1 cellular context compared by ENCODE assay signal in the genomic region with DNA sequence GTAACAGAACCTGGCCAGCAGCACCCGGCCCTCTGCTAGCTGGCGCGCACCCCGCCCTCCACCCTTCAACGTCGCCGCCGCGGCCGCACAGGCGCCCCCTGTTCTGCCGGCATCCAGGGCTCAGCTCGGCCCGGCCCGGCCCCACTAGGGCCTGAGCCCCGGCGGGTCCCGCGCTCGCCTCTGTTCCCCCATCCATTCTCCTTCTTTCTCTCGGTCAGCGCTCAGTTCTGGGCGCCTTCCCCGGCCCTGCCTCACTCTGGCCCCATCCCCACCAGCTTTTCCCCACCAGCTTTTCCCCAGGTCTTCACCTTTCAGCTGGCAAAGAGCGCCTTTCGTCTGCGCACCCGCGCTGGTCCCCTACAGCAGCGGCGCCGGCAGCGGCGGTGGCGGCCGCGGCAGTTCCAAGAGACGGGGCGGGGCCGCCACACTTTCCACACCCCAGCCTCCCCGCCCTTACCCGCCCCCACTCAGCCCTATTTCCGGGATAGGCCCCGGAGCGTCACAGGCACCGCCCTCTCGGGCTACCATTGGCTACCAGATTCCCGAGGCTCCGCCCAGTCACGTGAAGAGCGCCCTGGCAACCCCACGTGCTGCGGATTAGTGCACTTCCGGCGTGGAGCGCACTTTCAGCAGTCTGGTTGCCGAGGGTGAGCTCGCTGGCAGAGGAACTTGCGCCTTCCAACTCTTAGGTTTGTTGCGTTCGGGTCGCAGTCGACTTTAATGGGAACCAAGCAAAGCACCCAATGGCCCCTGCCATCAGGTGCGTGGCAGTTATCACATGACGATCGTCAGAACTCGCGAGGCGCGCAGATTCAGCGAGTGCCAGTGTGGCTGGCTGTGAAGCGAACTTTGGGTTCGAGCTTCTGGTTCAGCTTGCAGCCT.
TF ChIP-seq lines count a peak whose summit lies in the region.

A gene (minus strand): TSS at position 403 of the 882 bp plus-strand sequence. CDS start 831 bp downstream, outside the sequence.

TF ChIP-seq in HepG2, 621 proteins besides CTCF, POLR2A, EP300 and RAD21 (continued from another document and continues in another):
- peak; percentile 54; the same call in 1 of the 2 replicates for TF ChIP-seq ARID2 (CRISPR knock-in tag; IDR thresholded peaks at IDR 0.05; ENCODE audit: borderline replicate concordance)
- no peak for TF ChIP-seq BCL6 (CRISPR knock-in tag; IDR thresholded peaks at IDR 0.05)
- TF ChIP-seq, protein P1, sequence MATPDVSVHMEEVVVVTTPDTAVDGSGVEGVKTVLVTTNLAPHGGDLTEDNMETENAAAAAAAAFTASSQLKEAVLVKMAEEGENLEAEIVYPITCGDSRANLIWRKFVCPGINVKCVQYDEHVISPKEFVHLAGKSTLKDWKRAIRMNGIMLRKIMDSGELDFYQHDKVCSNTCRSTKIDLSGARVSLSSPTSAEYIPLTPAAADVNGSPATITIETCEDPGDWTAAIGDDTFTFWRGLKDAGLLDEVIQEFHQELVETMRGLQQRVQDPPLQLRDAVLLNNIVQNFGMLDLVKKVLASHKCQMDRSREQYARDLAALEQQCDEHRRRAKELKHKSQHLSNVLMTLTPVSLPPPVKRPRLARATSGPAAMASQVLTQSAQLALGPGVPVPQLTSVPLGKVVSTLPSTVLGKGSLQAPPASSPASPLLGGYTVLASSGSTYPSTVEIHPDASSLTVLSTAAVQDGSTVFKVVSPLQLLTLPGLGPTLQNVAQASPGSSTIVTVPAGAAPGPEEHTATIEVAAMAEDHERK (CRISPR knock-in tag; IDR thresholded peaks at IDR 0.05; ENCODE audit: low read depth): no peak
- TF ChIP-seq, protein P2, sequence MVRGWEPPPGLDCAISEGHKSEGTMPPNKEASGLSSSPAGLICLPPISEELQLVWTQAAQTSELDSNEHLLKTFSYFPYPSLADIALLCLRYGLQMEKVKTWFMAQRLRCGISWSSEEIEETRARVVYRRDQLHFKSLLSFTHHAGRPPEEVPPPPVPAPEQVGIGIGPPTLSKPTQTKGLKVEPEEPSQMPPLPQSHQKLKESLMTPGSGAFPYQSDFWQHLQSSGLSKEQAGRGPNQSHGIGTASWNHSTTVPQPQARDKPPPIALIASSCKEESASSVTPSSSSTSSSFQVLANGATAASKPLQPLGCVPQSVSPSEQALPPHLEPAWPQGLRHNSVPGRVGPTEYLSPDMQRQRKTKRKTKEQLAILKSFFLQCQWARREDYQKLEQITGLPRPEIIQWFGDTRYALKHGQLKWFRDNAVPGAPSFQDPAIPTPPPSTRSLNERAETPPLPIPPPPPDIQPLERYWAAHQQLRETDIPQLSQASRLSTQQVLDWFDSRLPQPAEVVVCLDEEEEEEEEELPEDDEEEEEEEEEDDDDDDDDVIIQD (CRISPR knock-in tag; IDR thresholded peaks at IDR 0.05; ENCODE audit: low read depth): peak; percentile 95
- TF ChIP-seq SIN3B (IDR thresholded peaks at IDR 0.05; ENCODE audit: low read length): no peak
- peak; percentile 42; the same call in 1 of the 2 replicates for TF ChIP-seq GABPA (IDR thresholded peaks at IDR 0.05; ENCODE audit: low read depth, low read length)
- TF ChIP-seq GABPA (CRISPR knock-in tag; IDR thresholded peaks at IDR 0.05; ENCODE audit: low read depth): peak; percentile 88
- TF ChIP-seq, protein P3, sequence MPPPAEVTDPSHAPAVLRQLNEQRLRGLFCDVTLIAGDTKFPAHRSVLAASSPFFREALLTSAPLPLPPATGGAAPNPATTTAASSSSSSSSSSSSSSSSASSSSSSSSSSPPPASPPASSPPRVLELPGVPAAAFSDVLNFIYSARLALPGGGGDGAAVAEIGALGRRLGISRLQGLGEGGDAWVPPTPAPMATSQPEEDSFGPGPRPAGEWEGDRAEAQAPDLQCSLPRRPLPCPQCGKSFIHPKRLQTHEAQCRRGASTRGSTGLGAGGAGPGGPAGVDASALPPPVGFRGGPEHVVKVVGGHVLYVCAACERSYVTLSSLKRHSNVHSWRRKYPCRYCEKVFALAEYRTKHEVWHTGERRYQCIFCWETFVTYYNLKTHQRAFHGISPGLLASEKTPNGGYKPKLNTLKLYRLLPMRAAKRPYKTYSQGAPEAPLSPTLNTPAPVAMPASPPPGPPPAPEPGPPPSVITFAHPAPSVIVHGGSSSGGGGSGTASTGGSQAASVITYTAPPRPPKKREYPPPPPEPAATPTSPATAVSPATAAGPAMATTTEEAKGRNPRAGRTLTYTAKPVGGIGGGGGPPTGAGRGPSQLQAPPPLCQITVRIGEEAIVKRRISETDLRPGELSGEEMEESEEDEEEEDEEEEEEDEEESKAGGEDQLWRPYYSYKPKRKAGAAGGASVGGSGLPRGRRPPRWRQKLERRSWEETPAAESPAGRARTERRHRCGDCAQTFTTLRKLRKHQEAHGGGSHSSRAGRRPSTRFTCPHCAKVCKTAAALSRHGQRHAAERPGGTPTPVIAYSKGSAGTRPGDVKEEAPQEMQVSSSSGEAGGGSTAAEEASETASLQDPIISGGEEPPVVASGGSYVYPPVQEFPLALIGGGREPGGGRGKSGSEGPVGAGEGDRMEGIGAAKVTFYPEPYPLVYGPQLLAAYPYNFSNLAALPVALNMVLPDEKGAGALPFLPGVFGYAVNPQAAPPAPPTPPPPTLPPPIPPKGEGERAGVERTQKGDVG (CRISPR knock-in tag; IDR thresholded peaks at IDR 0.05; ENCODE audit: borderline replicate concordance): peak; percentile 89; the same call in 1 of the 2 replicates
- no peak for TF ChIP-seq ZNF468 (CRISPR knock-in tag; IDR thresholded peaks at IDR 0.05)
- TF ChIP-seq, protein P4, sequence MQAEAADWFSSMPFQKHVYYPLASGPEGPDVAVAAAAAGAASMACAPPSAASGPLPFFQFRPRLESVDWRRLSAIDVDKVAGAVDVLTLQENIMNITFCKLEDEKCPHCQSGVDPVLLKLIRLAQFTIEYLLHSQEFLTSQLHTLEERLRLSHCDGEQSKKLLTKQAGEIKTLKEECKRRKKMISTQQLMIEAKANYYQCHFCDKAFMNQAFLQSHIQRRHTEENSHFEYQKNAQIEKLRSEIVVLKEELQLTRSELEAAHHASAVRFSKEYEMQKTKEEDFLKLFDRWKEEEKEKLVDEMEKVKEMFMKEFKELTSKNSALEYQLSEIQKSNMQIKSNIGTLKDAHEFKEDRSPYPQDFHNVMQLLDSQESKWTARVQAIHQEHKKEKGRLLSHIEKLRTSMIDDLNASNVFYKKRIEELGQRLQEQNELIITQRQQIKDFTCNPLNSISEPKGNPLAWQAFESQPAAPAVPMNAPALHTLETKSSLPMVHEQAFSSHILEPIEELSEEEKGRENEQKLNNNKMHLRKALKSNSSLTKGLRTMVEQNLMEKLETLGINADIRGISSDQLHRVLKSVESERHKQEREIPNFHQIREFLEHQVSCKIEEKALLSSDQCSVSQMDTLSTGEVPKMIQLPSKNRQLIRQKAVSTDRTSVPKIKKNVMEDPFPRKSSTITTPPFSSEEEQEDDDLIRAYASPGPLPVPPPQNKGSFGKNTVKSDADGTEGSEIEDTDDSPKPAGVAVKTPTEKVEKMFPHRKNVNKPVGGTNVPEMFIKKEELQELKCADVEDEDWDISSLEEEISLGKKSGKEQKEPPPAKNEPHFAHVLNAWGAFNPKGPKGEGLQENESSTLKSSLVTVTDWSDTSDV (CRISPR knock-in tag; IDR thresholded peaks at IDR 0.05): peak; percentile 77; the same call in 1 of the 2 replicates
- TF ChIP-seq, protein P5, sequence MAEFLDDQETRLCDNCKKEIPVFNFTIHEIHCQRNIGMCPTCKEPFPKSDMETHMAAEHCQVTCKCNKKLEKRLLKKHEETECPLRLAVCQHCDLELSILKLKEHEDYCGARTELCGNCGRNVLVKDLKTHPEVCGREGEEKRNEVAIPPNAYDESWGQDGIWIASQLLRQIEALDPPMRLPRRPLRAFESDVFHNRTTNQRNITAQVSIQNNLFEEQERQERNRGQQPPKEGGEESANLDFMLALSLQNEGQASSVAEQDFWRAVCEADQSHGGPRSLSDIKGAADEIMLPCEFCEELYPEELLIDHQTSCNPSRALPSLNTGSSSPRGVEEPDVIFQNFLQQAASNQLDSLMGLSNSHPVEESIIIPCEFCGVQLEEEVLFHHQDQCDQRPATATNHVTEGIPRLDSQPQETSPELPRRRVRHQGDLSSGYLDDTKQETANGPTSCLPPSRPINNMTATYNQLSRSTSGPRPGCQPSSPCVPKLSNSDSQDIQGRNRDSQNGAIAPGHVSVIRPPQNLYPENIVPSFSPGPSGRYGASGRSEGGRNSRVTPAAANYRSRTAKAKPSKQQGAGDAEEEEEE (CRISPR knock-in tag; IDR thresholded peaks at IDR 0.05; ENCODE audit: borderline replicate concordance): no peak
- no peak for TF ChIP-seq ZNF317 (CRISPR knock-in tag; IDR thresholded peaks at IDR 0.05)
- TF ChIP-seq TRIM24 (CRISPR knock-in tag; IDR thresholded peaks at IDR 0.05): no peak
- TF ChIP-seq ZC3H13 (CRISPR knock-in tag; IDR thresholded peaks at IDR 0.05): 0 out of 2 replicates have a peak, but pooled peaks have one; percentile 36
- TF ChIP-seq ZSCAN31 (CRISPR knock-in tag; IDR thresholded peaks at IDR 0.05; ENCODE audit: low read depth): 0 out of 2 replicates have a peak, but pooled peaks have one; percentile 5
- TF ChIP-seq NFE2L1 (CRISPR knock-in tag; IDR thresholded peaks at IDR 0.05; ENCODE audit: borderline replicate concordance): no peak
- TF ChIP-seq, protein P6, sequence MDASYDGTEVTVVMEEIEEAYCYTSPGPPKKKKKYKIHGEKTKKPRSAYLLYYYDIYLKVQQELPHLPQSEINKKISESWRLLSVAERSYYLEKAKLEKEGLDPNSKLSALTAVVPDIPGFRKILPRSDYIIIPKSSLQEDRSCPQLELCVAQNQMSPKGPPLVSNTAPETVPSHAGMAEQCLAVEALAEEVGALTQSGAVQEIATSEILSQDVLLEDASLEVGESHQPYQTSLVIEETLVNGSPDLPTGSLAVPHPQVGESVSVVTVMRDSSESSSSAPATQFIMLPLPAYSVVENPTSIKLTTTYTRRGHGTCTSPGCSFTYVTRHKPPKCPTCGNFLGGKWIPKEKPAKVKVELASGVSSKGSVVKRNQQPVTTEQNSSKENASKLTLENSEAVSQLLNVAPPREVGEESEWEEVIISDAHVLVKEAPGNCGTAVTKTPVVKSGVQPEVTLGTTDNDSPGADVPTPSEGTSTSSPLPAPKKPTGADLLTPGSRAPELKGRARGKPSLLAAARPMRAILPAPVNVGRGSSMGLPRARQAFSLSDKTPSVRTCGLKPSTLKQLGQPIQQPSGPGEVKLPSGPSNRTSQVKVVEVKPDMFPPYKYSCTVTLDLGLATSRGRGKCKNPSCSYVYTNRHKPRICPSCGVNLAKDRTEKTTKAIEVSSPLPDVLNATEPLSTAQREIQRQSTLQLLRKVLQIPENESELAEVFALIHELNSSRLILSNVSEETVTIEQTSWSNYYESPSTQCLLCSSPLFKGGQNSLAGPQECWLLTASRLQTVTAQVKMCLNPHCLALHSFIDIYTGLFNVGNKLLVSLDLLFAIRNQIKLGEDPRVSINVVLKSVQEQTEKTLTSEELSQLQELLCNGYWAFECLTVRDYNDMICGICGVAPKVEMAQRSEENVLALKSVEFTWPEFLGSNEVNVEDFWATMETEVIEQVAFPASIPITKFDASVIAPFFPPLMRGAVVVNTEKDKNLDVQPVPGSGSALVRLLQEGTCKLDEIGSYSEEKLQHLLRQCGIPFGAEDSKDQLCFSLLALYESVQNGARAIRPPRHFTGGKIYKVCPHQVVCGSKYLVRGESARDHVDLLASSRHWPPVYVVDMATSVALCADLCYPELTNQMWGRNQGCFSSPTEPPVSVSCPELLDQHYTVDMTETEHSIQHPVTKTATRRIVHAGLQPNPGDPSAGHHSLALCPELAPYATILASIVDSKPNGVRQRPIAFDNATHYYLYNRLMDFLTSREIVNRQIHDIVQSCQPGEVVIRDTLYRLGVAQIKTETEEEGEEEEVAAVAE (CRISPR knock-in tag; IDR thresholded peaks at IDR 0.05; ENCODE audit: borderline replicate concordance): peak; percentile 70
- TF ChIP-seq, protein P7, sequence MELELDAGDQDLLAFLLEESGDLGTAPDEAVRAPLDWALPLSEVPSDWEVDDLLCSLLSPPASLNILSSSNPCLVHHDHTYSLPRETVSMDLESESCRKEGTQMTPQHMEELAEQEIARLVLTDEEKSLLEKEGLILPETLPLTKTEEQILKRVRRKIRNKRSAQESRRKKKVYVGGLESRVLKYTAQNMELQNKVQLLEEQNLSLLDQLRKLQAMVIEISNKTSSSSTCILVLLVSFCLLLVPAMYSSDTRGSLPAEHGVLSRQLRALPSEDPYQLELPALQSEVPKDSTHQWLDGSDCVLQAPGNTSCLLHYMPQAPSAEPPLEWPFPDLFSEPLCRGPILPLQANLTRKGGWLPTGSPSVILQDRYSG (CRISPR knock-in tag; IDR thresholded peaks at IDR 0.05): 0 out of 2 replicates have a peak, but pooled peaks have one; percentile 5
- TF ChIP-seq KDM6A (CRISPR knock-in tag; IDR thresholded peaks at IDR 0.05; ENCODE audit: low read depth): no peak
- TF ChIP-seq ZNF33B (CRISPR knock-in tag; IDR thresholded peaks at IDR 0.05): peak; percentile 29; the same call in 1 of the 2 replicates
- no peak for TF ChIP-seq ZNF296 (CRISPR knock-in tag; conservative IDR thresholded peaks at IDR 0.05)
- no peak for TF ChIP-seq SRSF9 (IDR thresholded peaks at IDR 0.05; ENCODE audit: borderline replicate concordance, insufficient read depth, low read depth, low read length, poor library complexity, severe bottlenecking)
- TF ChIP-seq ZNF841 (CRISPR knock-in tag; IDR thresholded peaks at IDR 0.05; ENCODE audit: borderline replicate concordance): 0 out of 2 replicates have a peak, but pooled peaks have one; percentile 41
- no peak for TF ChIP-seq ZNF746 (CRISPR knock-in tag; IDR thresholded peaks at IDR 0.05)
- TF ChIP-seq, protein P8, sequence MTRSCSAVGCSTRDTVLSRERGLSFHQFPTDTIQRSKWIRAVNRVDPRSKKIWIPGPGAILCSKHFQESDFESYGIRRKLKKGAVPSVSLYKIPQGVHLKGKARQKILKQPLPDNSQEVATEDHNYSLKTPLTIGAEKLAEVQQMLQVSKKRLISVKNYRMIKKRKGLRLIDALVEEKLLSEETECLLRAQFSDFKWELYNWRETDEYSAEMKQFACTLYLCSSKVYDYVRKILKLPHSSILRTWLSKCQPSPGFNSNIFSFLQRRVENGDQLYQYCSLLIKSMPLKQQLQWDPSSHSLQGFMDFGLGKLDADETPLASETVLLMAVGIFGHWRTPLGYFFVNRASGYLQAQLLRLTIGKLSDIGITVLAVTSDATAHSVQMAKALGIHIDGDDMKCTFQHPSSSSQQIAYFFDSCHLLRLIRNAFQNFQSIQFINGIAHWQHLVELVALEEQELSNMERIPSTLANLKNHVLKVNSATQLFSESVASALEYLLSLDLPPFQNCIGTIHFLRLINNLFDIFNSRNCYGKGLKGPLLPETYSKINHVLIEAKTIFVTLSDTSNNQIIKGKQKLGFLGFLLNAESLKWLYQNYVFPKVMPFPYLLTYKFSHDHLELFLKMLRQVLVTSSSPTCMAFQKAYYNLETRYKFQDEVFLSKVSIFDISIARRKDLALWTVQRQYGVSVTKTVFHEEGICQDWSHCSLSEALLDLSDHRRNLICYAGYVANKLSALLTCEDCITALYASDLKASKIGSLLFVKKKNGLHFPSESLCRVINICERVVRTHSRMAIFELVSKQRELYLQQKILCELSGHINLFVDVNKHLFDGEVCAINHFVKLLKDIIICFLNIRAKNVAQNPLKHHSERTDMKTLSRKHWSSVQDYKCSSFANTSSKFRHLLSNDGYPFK (CRISPR knock-in tag; IDR thresholded peaks at IDR 0.05; ENCODE audit: borderline replicate concordance): peak; percentile 37; the same call in 1 of the 2 replicates
- TF ChIP-seq HES4 (CRISPR knock-in tag; IDR thresholded peaks at IDR 0.05; ENCODE audit: borderline replicate concordance): peak; percentile 70; the same call in 1 of the 2 replicates
